2 cellular contexts compared by ENCODE assay signal in genomic region chr12:91367234-91367849, GRCh38.
TF ChIP-seq lines count a peak whose summit lies in the region.

No MANE protein-coding gene starts in this region.

TF ChIP-seq in HCT116, 20 proteins besides CTCF, POLR2A, EP300 and RAD21 (continued from another document):
- TF ChIP-seq MAX (IDR thresholded peaks at IDR 0.05) (no peak), CBX3 (IDR thresholded peaks at IDR 0.05; ENCODE audit: low read depth) (no peak), SRF (IDR thresholded peaks at IDR 0.05; ENCODE audit: low read depth) (no peak), ZFX (IDR thresholded peaks at IDR 0.05) (no peak), CEBPB (IDR thresholded peaks at IDR 0.05; ENCODE audit: low read depth) (no peak), JUND (IDR thresholded peaks at IDR 0.05) (no peak), SP1 (IDR thresholded peaks at IDR 0.05; ENCODE audit: low read depth) (no peak), FOSL1 (IDR thresholded peaks at IDR 0.05; ENCODE audit: low read depth) (no peak), POLR2AphosphoS5 (IDR thresholded peaks at IDR 0.05; ENCODE audit: low read depth, low read length) (no peak)

TF ChIP-seq in WTC11, 78 proteins besides CTCF, POLR2A, EP300 and RAD21 (continued from another document):
- TF ChIP-seq MAX (CRISPR knock-in tag; IDR thresholded peaks at IDR 0.05) (no peak), SMAD4 (CRISPR knock-in tag; IDR thresholded peaks at IDR 0.05) (no peak), ZSCAN18 (CRISPR knock-in tag; IDR thresholded peaks at IDR 0.05) (no peak), CBFB (CRISPR knock-in tag; IDR thresholded peaks at IDR 0.05; ENCODE audit: low read depth) (no peak), JUN (CRISPR knock-in tag; IDR thresholded peaks at IDR 0.05) (no peak)
TF ChIP-seq in WTC11: peak in this region for 0.
